ENCODE assay signal across 20 cellular contexts in the genomic region with DNA sequence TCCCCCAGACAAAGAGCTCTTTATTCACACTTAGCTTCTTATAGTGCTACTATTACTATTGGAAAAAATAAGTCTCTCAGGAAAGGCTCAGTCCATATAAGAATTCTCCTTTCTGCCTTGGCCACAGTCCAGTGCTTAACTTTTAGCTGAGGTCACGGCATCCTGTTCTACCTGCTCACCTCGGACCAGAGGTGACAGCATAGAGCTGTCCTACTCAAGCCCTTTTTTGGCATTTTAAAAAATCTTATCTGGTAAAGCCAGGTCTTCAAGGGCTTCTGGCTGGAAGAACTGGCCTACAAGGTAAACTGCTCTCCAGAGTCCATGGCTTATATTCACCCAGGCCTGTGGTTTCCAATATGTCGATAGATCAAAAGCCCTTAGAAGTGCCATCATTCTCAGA.
"Had no signal": no experiment of that assay in that cellular context is flagged by ENCODE, and none has a peak within 500 bp of the region (broad histone marks: within the 10 kb centered on the region; RNA-seq: fewer than 3 reads in every experiment).

No MANE protein-coding gene starts in this region.

- H3K4me1 Mint-ChIP-seq: activated CD4-positive, alpha-beta T cell treated with anti-CD3 and anti-CD28 coated beads for 36 hours had no signal

- H3K4me3 ChIP-seq: adrenal gland, esophagus muscularis mucosa, heart right ventricle, ovary, sigmoid colon, tibial nerve had no signal

- H3K27me3 Mint-ChIP-seq: dendritic cell treated with granulocyte-macrophage colony-stimulating factor and Interleukin-4, amounts not matched to agents 40 ng/mL and 50 ng/mL, for 4 days had no signal

- H3K27ac ChIP-seq: adrenal gland, esophagus muscularis mucosa, ovary, sigmoid colon had no signal

- ATAC-seq: activated CD4-positive, alpha-beta T cell treated with anti-CD3 and anti-CD28 coated beads for 36 hours; activated naive CD4-positive, alpha-beta T cell treated with anti-CD3 and anti-CD28 coated beads, Interleukin-2, amount 50 U/mL, for 72 hours; naive thymus-derived CD8-positive, alpha-beta T cell; stimulated activated naive B cell treated with anti-CD40 and anti-IgM and Interleukin-4, amounts not matched to agents 10 μg/mL and 1 μg/mL and 100 μg/mL, for 72 hours; WTC11 had no signal

- H3K36me3 Mint-ChIP-seq: activated naive CD4-positive, alpha-beta T cell treated with anti-CD3 and anti-CD28 coated beads, Interleukin-2, amount 50 U/mL, for 72 hours; stimulated activated naive B cell treated with anti-CD40 and anti-IgM and Interleukin-4, amounts not matched to agents 10 μg/mL and 1 μg/mL and 100 μg/mL, for 72 hours; WTC11 had no signal

- H3K27me3 ChIP-seq: adrenal gland, esophagus muscularis mucosa, heart right ventricle, ovary, sigmoid colon, tibial nerve had no signal

- DNase-seq: activated CD4-positive, alpha-beta T cell treated with anti-CD3 and anti-CD28 coated beads for 36 hours; activated CD4-positive, alpha-beta T cell treated with anti-CD3 and anti-CD28 coated beads, Interleukin-2, amount 50 U/mL, for 48 hours; activated gamma-delta T cell treated with Interleukin-2 at 50 U/mL for 16 hours; activated T-cell treated with anti-CD3 and anti-CD28 coated beads for 4 hours; adrenal gland; effector memory CD4-positive, alpha-beta T cell; heart right ventricle; kidney glomerular epithelial cell; mesendoderm; naive thymus-derived CD8-positive, alpha-beta T cell; ovary; sigmoid colon; stimulated activated naive B cell treated with anti-CD40 and anti-IgM and Interleukin-4, amounts not matched to agents 10 μg/mL and 1 μg/mL and 100 μg/mL, for 72 hours had no signal

- H3K4me3 Mint-ChIP-seq: activated CD4-positive, alpha-beta T cell treated with anti-CD3 and anti-CD28 coated beads for 36 hours; activated T-helper 1 cell treated with anti-CD3 and anti-CD28 coated beads, Interleukin-12 subunit alpha, Interleukin-12 subunit beta, Interleukin-2, Interleukin-4 antibody, amounts not matched to agents 30 ng/mL and 10 ng/mL and 1 ng/mL, durations not matched to agents 14 hours and 24 hours and 36 hours; dendritic cell treated with granulocyte-macrophage colony-stimulating factor and Interleukin-4, amounts not matched to agents 40 ng/mL and 50 ng/mL, for 4 days; naive thymus-derived CD8-positive, alpha-beta T cell; stimulated activated naive B cell treated with anti-CD40 and anti-IgM and Interleukin-4, amounts not matched to agents 10 μg/mL and 1 μg/mL and 100 μg/mL, for 72 hours; T-helper 2 cell treated with Interferon-gamma antibody and Interleukin-4, amounts not matched to agents 5 μg/mL and 100 μg/mL, for 36 hours; WTC11 had no signal

- H3K27ac Mint-ChIP-seq: activated CD4-positive, alpha-beta T cell treated with anti-CD3 and anti-CD28 coated beads for 36 hours; activated naive CD4-positive, alpha-beta T cell treated with anti-CD3 and anti-CD28 coated beads, Interleukin-2, amount 50 U/mL, for 72 hours; activated T-helper 1 cell treated with anti-CD3 and anti-CD28 coated beads, Interleukin-12 subunit alpha, Interleukin-12 subunit beta, Interleukin-2, Interleukin-4 antibody, amounts not matched to agents 30 ng/mL and 10 ng/mL and 1 ng/mL, durations not matched to agents 14 hours and 24 hours and 36 hours; dendritic cell treated with granulocyte-macrophage colony-stimulating factor and Interleukin-4, amounts not matched to agents 40 ng/mL and 50 ng/mL, for 4 days; naive thymus-derived CD8-positive, alpha-beta T cell; stimulated activated naive B cell treated with anti-CD40 and anti-IgM and Interleukin-4, amounts not matched to agents 10 μg/mL and 1 μg/mL and 100 μg/mL, for 72 hours; T-helper 2 cell treated with Interferon-gamma antibody and Interleukin-4, amounts not matched to agents 5 μg/mL and 100 μg/mL, for 36 hours; WTC11 had no signal

- H3K9me3 ChIP-seq: adrenal gland, esophagus muscularis mucosa, ovary, sigmoid colon had no signal

- H3K9me3 Mint-ChIP-seq: activated naive CD4-positive, alpha-beta T cell treated with anti-CD3 and anti-CD28 coated beads, Interleukin-2, amount 50 U/mL, for 72 hours; activated T-helper 1 cell treated with anti-CD3 and anti-CD28 coated beads, Interleukin-12 subunit alpha, Interleukin-12 subunit beta, Interleukin-2, Interleukin-4 antibody, amounts not matched to agents 30 ng/mL and 10 ng/mL and 1 ng/mL, durations not matched to agents 14 hours and 24 hours and 36 hours; dendritic cell treated with granulocyte-macrophage colony-stimulating factor and Interleukin-4, amounts not matched to agents 40 ng/mL and 50 ng/mL, for 4 days; T-helper 2 cell treated with Interferon-gamma antibody and Interleukin-4, amounts not matched to agents 5 μg/mL and 100 μg/mL, for 36 hours had no signal

- H3K36me3 ChIP-seq: adrenal gland, esophagus muscularis mucosa, heart right ventricle, ovary, sigmoid colon, tibial nerve had no signal
